In the genomic region with DNA sequence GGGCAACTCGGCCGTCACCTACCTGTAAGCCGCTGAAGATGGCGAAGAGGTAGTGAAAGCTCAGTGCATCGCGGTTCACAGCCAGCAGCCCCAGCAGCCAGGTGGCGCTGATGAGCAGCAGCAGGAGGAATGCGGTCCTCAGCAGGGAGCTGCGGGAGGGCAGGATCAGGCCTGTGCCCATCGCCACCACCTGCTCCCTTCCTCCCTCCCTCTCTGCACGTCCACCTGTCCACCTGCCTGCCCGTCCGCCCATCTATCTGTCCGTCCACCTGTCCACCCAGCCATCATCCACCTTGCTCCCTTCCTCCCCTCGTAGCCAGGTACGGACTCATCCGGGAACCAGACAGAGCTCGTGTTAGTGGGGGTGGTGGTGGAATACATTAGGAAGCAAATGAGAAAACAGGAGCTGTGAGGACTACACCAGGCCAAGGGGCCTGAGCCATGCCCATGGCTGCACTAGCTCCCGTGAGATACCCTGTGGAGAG, we compare ENCODE assay signal across 8 cellular contexts. TPM values are rescaled to one million over a fixed set of nuclear protein-coding genes. Genes with fewer than 3 reads are reported as not detected.
DNase-seq lines count a peak whose midpoint lies in the region; ATAC-seq and TF ChIP-seq lines count a peak whose summit lies in the region.

No MANE protein-coding gene starts in this region.

- no peaks in the 10 kb centered on the region for H3K27me3 Mint-ChIP-seq in MCF 10A (ENCODE audit: insufficient read depth, unreplicated experiment)

- peak; percentile 99 for TF ChIP-seq CTCF in GM12864 (IDR thresholded peaks at IDR 0.05; ENCODE audit: low read depth, low read length, missing control alignments)
- peak; percentile 79 for TF ChIP-seq CTCF in WI38 (IDR thresholded peaks at IDR 0.05; ENCODE audit: low read depth, low read length)
- peak; percentile 93 for TF ChIP-seq CTCF in MCF 10A (IDR thresholded peaks at IDR 0.05; ENCODE audit: unreplicated experiment)

- intact Hi-C loops in MCF 10A (cut with micrococcal nuclease): loop anchor here (1.0 kb wide), 2 partner anchors 171 to 175 kb away; no protein-coding TSS in a partner anchor

- CTCF ChIA-PET in MCF 10A (lab: Yijun Ruan, JAX): interaction anchor here (0.6 to 4.4 kb wide), 55 partner anchors 9 to 374 kb away, joined by 3 to 87 read pairs (median 4); no protein-coding TSS in a partner anchor

- H3K27ac Mint-ChIP-seq in MCF 10A (ENCODE audit: low read depth, unreplicated experiment): no peak overlapping the region

- H3K4me1 Mint-ChIP-seq in MCF 10A (ENCODE audit: insufficient read depth, unreplicated experiment): peaks cover 6% of the 10 kb centered on the region

- POLR2A ChIA-PET in MCF 10A (lab: Yijun Ruan, JAX): interaction anchor here (0.7 to 2.8 kb wide), 6 partner anchors 11 to 1995 kb away, joined by 3 to 21 read pairs (median 3); no protein-coding TSS in a partner anchor

- H3K9me3 Mint-ChIP-seq in MCF 10A (ENCODE audit: unreplicated experiment): no peaks in the 10 kb centered on the region

- no TSS peak for BruUV-seq in MCF 10A (replicated peaks; lab: Mats Ljungman, UMichigan)

- peaks cover 26% of the 10 kb centered on the region for H3K36me3 Mint-ChIP-seq in MCF 10A (ENCODE audit: insufficient read depth, unreplicated experiment)

- no peak overlapping the region for H3K4me3 ChIP-seq in GM12864 (ENCODE audit: low read depth, low read length)
- no peak overlapping the region for H3K4me3 ChIP-seq in WI38 (ENCODE audit: low read depth, low read length)

- DNase-seq in GM12864 (ENCODE audit: low read depth) (peak; percentile 18), NCI-H1105 treated with DMSO at 0.1 percent for 48 hours (lab: John Stamatoyannopoulos, UW) (peak; percentile 31), MCF 10A (ENCODE audit: unreplicated experiment) (peak; percentile 64), kidney tubule cell (ENCODE audit: low spot score) (peak; percentile 63), NCI-H187 treated with DMSO at 0.1 percent for 48 hours (lab: John Stamatoyannopoulos, UW) (no peak)
- peak; percentile 19 for DNase-seq in stimulated activated CD8-positive, alpha-beta memory T cell treated with anti-CD3 and anti-CD28 coated beads, Interleukin-12 subunit alpha, Interleukin-12 subunit beta, amount 100 ng/mL, for 24 hours (ENCODE audit: extremely low read depth)

- no peak overlapping the region for H3K4me3 Mint-ChIP-seq in MCF 10A (ENCODE audit: unreplicated experiment)

- ATAC-seq in GM19351 (IDR thresholded peaks at IDR 0.05; ENCODE audit: unreplicated experiment): no peak

RNA-seq across cellular contexts. Expression of a gene that starts 32.2 kb away (rescaled TPM):
- total RNA-seq in MCF 10A (2022): 46.6 and 48.7 TPM in 2 replicates
